In genomic region chr10:124523301-124523871, GRCh38 we compare ENCODE assay signal across 3 cellular contexts.
TF ChIP-seq lines count a peak whose summit lies in the region.

No MANE protein-coding gene starts in this region.

TF ChIP-seq in A549, 52 proteins besides CTCF, POLR2A, EP300 and RAD21 (continued from another document):
- TF ChIP-seq USF2 (IDR thresholded peaks at IDR 0.05) (no peak), KDM5A (IDR thresholded peaks at IDR 0.05) (no peak), HES2 (IDR thresholded peaks at IDR 0.05) (no peak), RFX5 (IDR thresholded peaks at IDR 0.05) (no peak), HOXB13 (CRISPR knock-in tag; IDR thresholded peaks at IDR 0.05; ENCODE audit: low read depth) (no peak), SREBF2 (IDR thresholded peaks at IDR 0.05) (no peak), KDM1A (IDR thresholded peaks at IDR 0.05; ENCODE audit: low read depth) (no peak), CBX2 (IDR thresholded peaks at IDR 0.05; ENCODE audit: borderline replicate concordance, low read depth) (no peak), ZNF302 (CRISPR knock-in tag; IDR thresholded peaks at IDR 0.05) (no peak), FOSB (CRISPR knock-in tag; IDR thresholded peaks at IDR 0.05) (no peak), HOXA7 (CRISPR knock-in tag; IDR thresholded peaks at IDR 0.05) (no peak), CEBPB (IDR thresholded peaks at IDR 0.05) (no peak), NFE2L2 (conservative IDR thresholded peaks at IDR 0.05; ENCODE audit: low read length) (no peak), ZSCAN20 (CRISPR knock-in tag; IDR thresholded peaks at IDR 0.05) (no peak), PHF8 (IDR thresholded peaks at IDR 0.05; ENCODE audit: borderline replicate concordance, low read depth) (no peak), REST (IDR thresholded peaks at IDR 0.05) (no peak), ESRRA (IDR thresholded peaks at IDR 0.05; ENCODE audit: borderline replicate concordance, low read length) (no peak), BHLHE40 (IDR thresholded peaks at IDR 0.05; ENCODE audit: low read depth, low read length) (no peak)
TF ChIP-seq in A549: peak in this region for 0.

TF ChIP-seq in H1, 55 proteins besides CTCF, POLR2A, EP300 and RAD21 (continued from another document):
- TF ChIP-seq ATF2 (IDR thresholded peaks at IDR 0.05; ENCODE audit: low read length) (no peak), RNF2 (IDR thresholded peaks at IDR 0.05; ENCODE audit: borderline replicate concordance, low read depth, low read length, missing control alignments, poor library complexity, severe bottlenecking) (no peak), SIRT6 (IDR thresholded peaks at IDR 0.05; ENCODE audit: low read length) (no peak), CREB1 (IDR thresholded peaks at IDR 0.05) (no peak), GABPA (IDR thresholded peaks at IDR 0.05; ENCODE audit: borderline replicate concordance, insufficient read depth, low read length) (no peak), CBX8 (IDR thresholded peaks at IDR 0.05; ENCODE audit: borderline replicate concordance, low read depth, low read length) (no peak), GTF2F1 (IDR thresholded peaks at IDR 0.05; ENCODE audit: borderline replicate concordance, low read depth, low read length) (no peak), BACH1 (IDR thresholded peaks at IDR 0.05; ENCODE audit: low read length) (no peak), MAX (IDR thresholded peaks at IDR 0.05) (no peak), ZNF274 (IDR thresholded peaks at IDR 0.05; ENCODE audit: borderline replicate concordance, extremely low read depth, low read length) (no peak)

TF ChIP-seq in SK-N-SH, 30 proteins besides CTCF, POLR2A, EP300 and RAD21 (continued from another document):
- TF ChIP-seq SIN3A (IDR thresholded peaks at IDR 0.05; ENCODE audit: borderline replicate concordance, low read depth, low read length) (no peak), FOXM1 (IDR thresholded peaks at IDR 0.05; ENCODE audit: low read depth) (no peak), USF2 (IDR thresholded peaks at IDR 0.05; ENCODE audit: borderline replicate concordance, low read depth, low read length) (no peak), NRF1 (IDR thresholded peaks at IDR 0.05; ENCODE audit: low read depth, low read length) (no peak)
